ENCODE assay signal across 1 cellular context in genomic region chr9:19379283-19379682, GRCh38.
TF ChIP-seq lines count a peak whose summit lies in the region.

No MANE protein-coding gene starts in this region.

TF ChIP-seq in SK-N-SH treated with all-trans-retinoic acid at 6 μM for 48 hours, 23 proteins besides CTCF, POLR2A, EP300 and RAD21 (continued from another document):
- TF ChIP-seq POU6F1 (CRISPR knock-in tag; IDR thresholded peaks at IDR 0.05; ENCODE audit: borderline replicate concordance, low read depth) = no peak
- no peak for TF ChIP-seq ESRRG (CRISPR knock-in tag; IDR thresholded peaks at IDR 0.05)
- TF ChIP-seq PPARA (CRISPR knock-in tag; IDR thresholded peaks at IDR 0.05; ENCODE audit: borderline replicate concordance) = no peak
- TF ChIP-seq SNAI2 (CRISPR knock-in tag; IDR thresholded peaks at IDR 0.05) = no peak
- TF ChIP-seq ZFP30 (CRISPR knock-in tag; IDR thresholded peaks at IDR 0.05) = no peak
- TF ChIP-seq BACH2 (CRISPR knock-in tag; IDR thresholded peaks at IDR 0.05; ENCODE audit: borderline replicate concordance) = no peak
- TF ChIP-seq ZNF8 (CRISPR knock-in tag; IDR thresholded peaks at IDR 0.05) = no peak
- TF ChIP-seq CSDC2 (CRISPR knock-in tag; IDR thresholded peaks at IDR 0.05) = no peak
- no peak for TF ChIP-seq TSHZ2 (CRISPR knock-in tag; IDR thresholded peaks at IDR 0.05)
- TF ChIP-seq PATZ1 (CRISPR knock-in tag; IDR thresholded peaks at IDR 0.05; ENCODE audit: borderline replicate concordance) = no peak
- TF ChIP-seq ZC3H10 (CRISPR knock-in tag; IDR thresholded peaks at IDR 0.05) = no peak
- no peak for TF ChIP-seq OSR1 (CRISPR knock-in tag; IDR thresholded peaks at IDR 0.05)
- no peak for TF ChIP-seq ZNF565 (CRISPR knock-in tag; conservative IDR thresholded peaks at IDR 0.05; ENCODE audit: low read depth)
- TF ChIP-seq TCF4 (CRISPR knock-in tag; IDR thresholded peaks at IDR 0.05; ENCODE audit: borderline replicate concordance) = no peak
- TF ChIP-seq CSRNP3 (CRISPR knock-in tag; IDR thresholded peaks at IDR 0.05) = no peak
- no peak for TF ChIP-seq ZFP3 (CRISPR knock-in tag; IDR thresholded peaks at IDR 0.05)
- TF ChIP-seq GLIS3 (CRISPR knock-in tag; IDR thresholded peaks at IDR 0.05) = no peak
